In genomic region chr5:98880598-98880997, GRCh38 we compare ENCODE assay signal across 28 cellular contexts. TPM values are rescaled to one million over a fixed set of nuclear protein-coding genes. Genes with fewer than 3 reads are reported as not detected.
DNase-seq lines count a peak whose midpoint lies in the region; ATAC-seq, FAIRE-seq and TF ChIP-seq lines count a peak whose summit lies in the region.
"Had no signal": no experiment of that assay in that cellular context is flagged by ENCODE, and none has a peak within 500 bp of the region (broad histone marks: within the 10 kb centered on the region; RNA-seq: fewer than 3 reads in every experiment).

No MANE protein-coding gene starts in this region.

- H3K27ac Mint-ChIP-seq in Calu3 (ENCODE audit: unreplicated experiment), result peak overlapping the region; percentile 6
- H3K27ac Mint-ChIP-seq in memory B cell, result peak overlapping the region; percentile 68
- H3K27ac Mint-ChIP-seq: activated naive CD4-positive, alpha-beta T cell treated with anti-CD3 and anti-CD28 coated beads for 36 hours; H9; neural progenitor cell; progenitor cell of endocrine pancreas; stimulated activated naive B cell treated with anti-CD40 and anti-IgM and Interleukin-4, amounts not matched to agents 10 μg/mL and 1 μg/mL and 100 μg/mL, for 72 hours; T-helper 2 cell treated with Interferon-gamma antibody and Interleukin-4, amounts not matched to agents 5 μg/mL and 100 μg/mL, for 36 hours had no signal

- H3K4me3 ChIP-seq in K562 (no peak overlapping the region), upper lobe of left lung (no peak overlapping the region), heart right ventricle (no peak overlapping the region)
- H3K4me3 ChIP-seq: BLaER1, lower lobe of right lung, neural progenitor cell, sigmoid colon had no signal

- H3K9ac ChIP-seq in K562 (ENCODE audit: insufficient read depth in 1 of 2, low read depth in 2 of 2, low read length in 2 of 2), result no peak overlapping the region
- H3K9ac ChIP-seq: BLaER1, neural progenitor cell had no signal

- ATAC-seq in K562, result no peak
- no peak for ATAC-seq in memory B cell (ENCODE audit: low read depth)
- no peak for ATAC-seq in GM21381 (IDR thresholded peaks at IDR 0.05; ENCODE audit: unreplicated experiment)
- ATAC-seq in upper lobe of left lung (ENCODE audit: low FRiP score in 2 of 2), result no peak
- no peak for ATAC-seq in left colon
- no peak for ATAC-seq in heart right ventricle
- ATAC-seq: stimulated activated naive B cell treated with anti-CD40 and anti-IgM and Interleukin-4, amounts not matched to agents 10 μg/mL and 1 μg/mL and 100 μg/mL, for 72 hours had no signal

- TF ChIP-seq EP300 in K562 (IDR thresholded peaks at IDR 0.05; ENCODE audit: low read length) (no peak), upper lobe of left lung (IDR thresholded peaks at IDR 0.05) (no peak)

- H3K36me3 Mint-ChIP-seq in Calu3 (ENCODE audit: insufficient read depth, unreplicated experiment) (peaks cover 76% of the 10 kb centered on the region), memory B cell (peaks cover 32% of the 10 kb centered on the region)

- BruUV-seq in Calu3 (replicated peaks; lab: Mats Ljungman, UMichigan) (no TSS peak), K562 (replicated peaks; lab: Mats Ljungman, UMichigan) (no TSS peak)

- TF ChIP-seq CTCF in Calu3 (IDR thresholded peaks at IDR 0.05; ENCODE audit: unreplicated experiment) (no peak), K562 (IDR thresholded peaks at IDR 0.05 in 2 of 3, conservative IDR thresholded peaks at IDR 0.05 in 1 of 3; ENCODE audit: insufficient read depth in 2 of 3, low read depth in 1 of 3, low read length in 3 of 3) (no peak), upper lobe of left lung (IDR thresholded peaks at IDR 0.05) (no peak), heart right ventricle (IDR thresholded peaks at IDR 0.05) (no peak)

- H3K27me3 ChIP-seq in K562 (ENCODE audit: control insufficient read depth in 2 of 2, insufficient read depth in 2 of 2, low read length in 2 of 2), result no peaks in the 10 kb centered on the region
- no peaks in the 10 kb centered on the region for H3K27me3 ChIP-seq in upper lobe of left lung
- no peaks in the 10 kb centered on the region for H3K27me3 ChIP-seq in heart right ventricle
- H3K27me3 ChIP-seq: BLaER1, neural progenitor cell, sigmoid colon had no signal

- H3K9me3 Mint-ChIP-seq in Calu3 (ENCODE audit: low read depth, unreplicated experiment) (no peaks in the 10 kb centered on the region), memory B cell (no peaks in the 10 kb centered on the region)
- H3K9me3 Mint-ChIP-seq: activated naive CD4-positive, alpha-beta T cell treated with anti-CD3 and anti-CD28 coated beads for 36 hours; H9; neural progenitor cell; stimulated activated naive B cell treated with anti-CD40 and anti-IgM and Interleukin-4, amounts not matched to agents 10 μg/mL and 1 μg/mL and 100 μg/mL, for 72 hours; T-helper 2 cell treated with Interferon-gamma antibody and Interleukin-4, amounts not matched to agents 5 μg/mL and 100 μg/mL, for 36 hours had no signal

- no peak overlapping the region for H3K4me3 Mint-ChIP-seq in Calu3 (ENCODE audit: low read depth, unreplicated experiment)
- H3K4me3 Mint-ChIP-seq in memory B cell, result no peak overlapping the region
- H3K4me3 Mint-ChIP-seq: activated naive CD4-positive, alpha-beta T cell treated with anti-CD3 and anti-CD28 coated beads for 36 hours; H9; neural progenitor cell; stimulated activated naive B cell treated with anti-CD40 and anti-IgM and Interleukin-4, amounts not matched to agents 10 μg/mL and 1 μg/mL and 100 μg/mL, for 72 hours; T-helper 2 cell treated with Interferon-gamma antibody and Interleukin-4, amounts not matched to agents 5 μg/mL and 100 μg/mL, for 36 hours had no signal

- H3K4me2 ChIP-seq in K562 (ENCODE audit: insufficient read depth, low read length), result no peak overlapping the region
- H3K4me2 ChIP-seq: BLaER1, neural progenitor cell had no signal

- H3K4me1 ChIP-seq in K562 (replicated peaks in 1 of 2; ENCODE audit: control insufficient read depth in 2 of 2, insufficient read depth in 2 of 2, low read length in 2 of 2), result no peaks in the 10 kb centered on the region
- H3K4me1 ChIP-seq in upper lobe of left lung, result peaks cover 0 to 7% (median 3%) of the 10 kb centered on the region in 4 donors
- H3K4me1 ChIP-seq in heart right ventricle, result no peaks in the 10 kb centered on the region
- H3K4me1 ChIP-seq: BLaER1, Caco-2, lower lobe of right lung, neural progenitor cell, sigmoid colon had no signal

- H4K20me1 ChIP-seq in K562 (replicated peaks; ENCODE audit: control insufficient read depth, insufficient read depth, low read length), result no peaks in the 10 kb centered on the region

- no peak for TF ChIP-seq POLR2A in K562 (conservative IDR thresholded peaks at IDR 0.05)
- TF ChIP-seq POLR2A in upper lobe of left lung (IDR thresholded peaks at IDR 0.05), result no peak

- in situ Hi-C loops in K562 (cut with MboI), result no loop called here

- H3K9me1 ChIP-seq in K562 (ENCODE audit: control insufficient read depth, insufficient read depth, low read length), result no peaks in the 10 kb centered on the region

- H3K4me1 Mint-ChIP-seq in Calu3 (ENCODE audit: low read depth, unreplicated experiment) (peaks cover 59% of the 10 kb centered on the region), memory B cell (peaks cover 5% of the 10 kb centered on the region)
- H3K4me1 Mint-ChIP-seq: H9 had no signal

- CTCF ChIA-PET in Calu3 (lab: Charles Lee) (interaction anchor here (0.6 to 2.1 kb wide), 8 partner anchors 9 to 180 kb away, joined by 3 to 8 read pairs (median 4); no protein-coding TSS in a partner anchor), K562 (lab: Yijun Ruan, JAX; ENCODE audit: low intra/inter-chr PET ratio) (interaction anchor here (0.6 kb wide), 1 partner anchor 9 kb away, joined by 5 read pairs; no protein-coding TSS in a partner anchor)

- FAIRE-seq in K562 (lab: Jason Lieb, UNC), result peak; percentile 51
- FAIRE-seq: kidney had no signal

- DNase-seq in Calu3, result no peak
- peak; percentile 36 for DNase-seq in OCI-M1 (lab: John Stamatoyannopoulos, UW)
- DNase-seq in K562 (ENCODE audit: extremely low read depth in 1 of 4, low spot score in 3 of 4), result no peak
- DNase-seq in memory B cell (ENCODE audit: low spot score in 2 of 2), result no peak
- DNase-seq in upper lobe of left lung, result no peak
- DNase-seq in left colon, result no peak
- no peak for DNase-seq in heart right ventricle
- DNase-seq: activated T-cell treated with anti-CD3 and anti-CD28 coated beads, Interleukin-2, amount 50 U/mL, for 1 hour; Caco-2; dermis blood vessel endothelial cell; DMS79; GDM1; H9; kidney; lower lobe of right lung; NCI-H1105 treated with DMSO at 0.1 percent for 48 hours; NCI-H2029 treated with DMSO at 0.1 percent for 48 hours; NCI-H2227 treated with DMSO at 0.1 percent for 48 hours; NCI-H82; Right ventricle myocardium superior; sigmoid colon; stimulated activated naive B cell treated with anti-CD40 and anti-IgM and Interleukin-4, amounts not matched to agents 10 μg/mL and 1 μg/mL and 100 μg/mL, for 72 hours had no signal

- H3K27ac ChIP-seq in K562 (ENCODE audit: extremely low read depth, low read depth, low read length), result no peak overlapping the region
- no peak overlapping the region for H3K27ac ChIP-seq in upper lobe of left lung
- H3K27ac ChIP-seq in heart right ventricle, result no peak overlapping the region
- H3K27ac ChIP-seq: BLaER1, lower lobe of right lung, neural progenitor cell, sigmoid colon had no signal

- intact Hi-C loops in Calu3 (cut with micrococcal nuclease; ENCODE audit: unreplicated experiment), result loop anchor here (1.0 kb wide), 1 partner anchor 180 kb away; no protein-coding TSS in a partner anchor
- intact Hi-C loops in K562 (cut with micrococcal nuclease), result no loop called here
- intact Hi-C loops in left colon (cut with DNase I, micrococcal nuclease), result no loop called here
- intact Hi-C loops in heart right ventricle (cut with DNase I), result no loop called here

- H3K36me3 ChIP-seq in K562 (ENCODE audit: control insufficient read depth, insufficient read depth, low read length) (peaks cover 91% of the 10 kb centered on the region), upper lobe of left lung (peaks cover 21 to 96% (median 55%) of the 10 kb centered on the region in 4 donors), heart right ventricle (peaks cover 0 to 100% (median 60%) of the 10 kb centered on the region in 9 donors)

- H2AFZ ChIP-seq in K562 (ENCODE audit: low read depth, low read length), result no peak overlapping the region
- H2AFZ ChIP-seq: neural progenitor cell had no signal

- no peak for TF ChIP-seq RAD21 in K562 (CRISPR knock-in tag; conservative IDR thresholded peaks at IDR 0.05 in 1 of 2, IDR thresholded peaks at IDR 0.05 in 1 of 2)

- H3K27me3 Mint-ChIP-seq in Calu3 (ENCODE audit: unreplicated experiment), result no peaks in the 10 kb centered on the region
- H3K27me3 Mint-ChIP-seq in memory B cell, result no peaks in the 10 kb centered on the region
- H3K27me3 Mint-ChIP-seq: progenitor cell of endocrine pancreas; stimulated activated naive B cell treated with anti-CD40 and anti-IgM and Interleukin-4, amounts not matched to agents 10 μg/mL and 1 μg/mL and 100 μg/mL, for 72 hours had no signal

- peaks cover 4% of the 10 kb centered on the region; the same call in 1 of the 3 replicates for H3K79me2 ChIP-seq in K562 (ENCODE audit: control insufficient read depth, insufficient read depth, low read length)

- no peaks in the 10 kb centered on the region for H3K9me3 ChIP-seq in K562 (replicated peaks; ENCODE audit: control insufficient read depth, insufficient read depth, low read depth, low read length)
- H3K9me3 ChIP-seq in upper lobe of left lung, result no peaks in the 10 kb centered on the region
- no peaks in the 10 kb centered on the region for H3K9me3 ChIP-seq in heart right ventricle
- H3K9me3 ChIP-seq: BLaER1, Caco-2, lower lobe of right lung, sigmoid colon had no signal

- POLR2A ChIA-PET in K562 (lab: Yijun Ruan, JAX), result interaction anchor here (1.2 to 1.4 kb wide), 2 partner anchors 8 to 13 kb away, joined by 4 to 5 read pairs; no protein-coding TSS in a partner anchor

RNA-seq across cellular contexts. Expression of gene CHD1, which starts 48.2 kb away (rescaled TPM):
- 79.7 and 91.6 TPM in 2 replicates for total RNA-seq in Calu3 (2022)
- total RNA-seq in K562 (2011; cell fraction: chromatin; rRNA removed; ENCODE audit: low replicate concordance), result 44.8 and 254 TPM in 2 replicates
- total RNA-seq in K562 (2011; cell fraction: nucleolus; rRNA removed), result 14.8 and 27.5 TPM in 2 replicates
- 79.9 and 108 TPM in 2 replicates for total RNA-seq in K562 (2011; cell fraction: nucleoplasm; rRNA removed)
- total RNA-seq in K562 (2014; rRNA removed), result 55.6 and 58.7 TPM in 2 replicates
- 103 and 112 TPM in 2 replicates for total RNA-seq in K562 (2014; rRNA removed; fragmentation: Illumina TruSeq; extraction: Trizol)
- 124 and 133 TPM in 2 replicates for total RNA-seq in K562 (2015; rRNA removed; fragmentation: Illumina TruSeq; extraction: Trizol)
- 48.8 and 50.3 TPM in 2 replicates for total RNA-seq in K562 (2021)
- 38.0 and 68.0 TPM in 2 replicates for polyA plus RNA-seq in K562 (2011; rRNA removed)
- 12.8 and 20.8 TPM in 2 replicates for polyA plus RNA-seq in K562 (2011; cell fraction: cytosol; rRNA removed)
- polyA plus RNA-seq in K562 (2011; cell fraction: nucleus; rRNA removed), result 65.9 and 75.1 TPM in 2 replicates
- 24.9 and 26.1 TPM in 2 replicates for polyA plus RNA-seq in K562 (2012)
- 56.4 and 90.8 TPM in 2 replicates for polyA plus RNA-seq in K562 (2014; fragmentation: Illumina TruSeq; extraction: Trizol)
- polyA plus RNA-seq in K562 (2014; fragmentation: Nextera tagmentation; extraction: Ambion mirVana), result 10 to 100 TPM; 27.3 to 28.6 TPM
- polyA plus RNA-seq in K562 (2014; rRNA removed), result 45.3 and 52.6 TPM in 2 replicates
- 142 and 159 TPM in 2 replicates for polyA minus RNA-seq in K562 (2011; rRNA and poly(A)+ RNA removed)
- 32.8 and 50.2 TPM in 2 replicates for polyA minus RNA-seq in K562 (2011; cell fraction: cytosol; rRNA and poly(A)+ RNA removed)
- polyA minus RNA-seq in K562 (2011; cell fraction: nucleus; rRNA and poly(A)+ RNA removed), result 89.1 and 140 TPM in 2 replicates
- total RNA-seq in upper lobe of left lung, result 10 to 100 TPM; 23.0 to 95.5 (median 42.0) TPM
- total RNA-seq in left colon, result 10 to 100 TPM; 44.9 to 45.8 TPM
- 10 to 100 TPM in 9 of 10 donors, 1 to 10 TPM in 1; 9.9 to 19.6 (median 15.1) TPM for total RNA-seq in heart right ventricle
- 10 to 100 TPM in 1 of 2 donors, 1 to 10 TPM in 1; 6.5 to 20.4 TPM for polyA plus RNA-seq in heart right ventricle
